8 cellular contexts compared by ENCODE assay signal in genomic region chr16:53094013-53094630, GRCh38. TPM values are rescaled to one million over a fixed set of nuclear protein-coding genes. Genes with fewer than 3 reads are reported as not detected.
DNase-seq lines count a peak whose midpoint lies in the region; ATAC-seq, FAIRE-seq and TF ChIP-seq lines count a peak whose summit lies in the region.

No MANE protein-coding gene starts in this region.

- H3K4me1 ChIP-seq in mucosa of descending colon (ENCODE audit: low read depth) = peaks cover 68% of the 10 kb centered on the region

- intact Hi-C loops in mucosa of descending colon (cut with DNase I, micrococcal nuclease) = no loop called here

- H3K4me3 ChIP-seq in bronchial epithelial cell (ENCODE audit: low read depth, low read length) (no peak overlapping the region), mucosa of descending colon (no peak overlapping the region)

- FAIRE-seq in bronchial epithelial cell (lab: Jason Lieb, UNC) = no peak

- no peaks in the 10 kb centered on the region for H3K36me3 ChIP-seq in bronchial epithelial cell (ENCODE audit: control insufficient read depth, insufficient read depth, low read length)
- no peaks in the 10 kb centered on the region for H3K36me3 ChIP-seq in mucosa of descending colon (ENCODE audit: low read depth)

- ATAC-seq in GM18519 (IDR thresholded peaks at IDR 0.05; ENCODE audit: low FRiP score, unreplicated experiment) (peak; percentile 37), HG02973 (IDR thresholded peaks at IDR 0.05; ENCODE audit: unreplicated experiment) (peak; percentile 42), mucosa of descending colon (peak; percentile 81)

- no peaks in the 10 kb centered on the region for H3K9me3 ChIP-seq in mucosa of descending colon

- no peaks in the 10 kb centered on the region for H3K27me3 ChIP-seq in bronchial epithelial cell (ENCODE audit: control insufficient read depth, insufficient read depth, low read length)

- TF ChIP-seq CTCF in bronchial epithelial cell (IDR thresholded peaks at IDR 0.05; ENCODE audit: insufficient read depth, low read length, severe bottlenecking) (no peak), mucosa of descending colon (IDR thresholded peaks at IDR 0.05) (no peak)

- DNase-seq in 8988T (peak; percentile 70), NCI-H510A treated with DMSO at 0.1 percent for 48 hours (lab: John Stamatoyannopoulos, UW) (peak; percentile 72), bronchial epithelial cell (ENCODE audit: low read depth) (peak; percentile 39), mucosa of descending colon (peak; percentile 90 to 93 (median 91))
- DNase-seq in activated CD4-positive, CD25-positive, alpha-beta regulatory T cell (lab: John Stamatoyannopoulos, UW) = no peak
- DNase-seq in effector CD8-positive, alpha-beta T cell (lab: John Stamatoyannopoulos, UW) = no peak

RNA-seq across cellular contexts. Expression of gene CHD9, which starts 39.3 kb away (rescaled TPM):
- total RNA-seq in bronchial epithelial cell = 33.8 and 35.3 TPM in 2 replicates
- total RNA-seq in mucosa of descending colon = 10 to 100 TPM; 65.4 to 95.9 (median 86.6) TPM

RNA-seq across cellular contexts. Expression of gene CHD9NB, which starts 41.4 kb away (rescaled TPM):
- total RNA-seq in bronchial epithelial cell (0.26 and 2.0 TPM in 2 replicates), mucosa of descending colon (1 to 10 TPM; 2.3 to 5.3 (median 5.2) TPM)

Comparison
In these comparisons a context has a peak if more than half of its experiments do, and no peak if none do; other contexts are left out.
1. DNase-seq: peak in 8988T (single experiment), NCI-H510A treated with DMSO at 0.1 percent for 48 hours (single experiment), bronchial epithelial cell (single experiment) and mucosa of descending colon (3 of 3); none in activated CD4-positive, CD25-positive, alpha-beta regulatory T cell (0 of 4) and effector CD8-positive, alpha-beta T cell (single experiment).
2. Peak in every context shown above with its lines, with median percentiles within 50 percentile points of each other: ATAC-seq.